ENCODE assay signal across 17 cellular contexts in genomic region chr2:241031436-241032165, GRCh38. TPM values are rescaled to one million over a fixed set of nuclear protein-coding genes. Genes with fewer than 3 reads are reported as not detected.
DNase-seq lines count a peak whose midpoint lies in the region; ATAC-seq and TF ChIP-seq lines count a peak whose summit lies in the region.
"Had no signal": no experiment of that assay in that cellular context is flagged by ENCODE, and none has a peak within 500 bp of the region (broad histone marks: within the 10 kb centered on the region; RNA-seq: fewer than 3 reads in every experiment).

No MANE protein-coding gene starts in this region.

- no peak overlapping the region for H3K4me3 ChIP-seq in left lung
- no peak overlapping the region for H3K4me3 ChIP-seq in upper lobe of right lung

- peaks cover 7% of the 10 kb centered on the region for H3K9me3 Mint-ChIP-seq in activated CD8-positive, alpha-beta T cell treated with anti-CD3 and anti-CD28 coated beads, Interleukin-2, amount 10 ng/mL, durations not matched to agents 7 days and 5 days (ENCODE audit: insufficient read depth)
- peaks cover 7% of the 10 kb centered on the region for H3K9me3 Mint-ChIP-seq in activated CD8-positive, alpha-beta T cell treated with anti-CD3 and anti-CD28 coated beads for 36 hours
- H3K9me3 Mint-ChIP-seq in IgD-negative memory B cell = peaks cover 2 to 8% (median 6%) of the 10 kb centered on the region in 3 donors
- H3K9me3 Mint-ChIP-seq in activated naive CD8-positive, alpha-beta T cell treated with anti-CD3 and anti-CD28 coated beads, Interleukin-2, amount 50 U/mL, for 24 hours = peaks cover 11% of the 10 kb centered on the region

- H3K27ac ChIP-seq in left lung (no peak overlapping the region), upper lobe of right lung (no peak overlapping the region)
- H3K27ac ChIP-seq: KMS-11 had no signal

- TF ChIP-seq CTCF in activated CD8-positive, alpha-beta T cell treated with anti-CD3 and anti-CD28 coated beads for 36 hours (IDR thresholded peaks at IDR 0.05) = no peak
- TF ChIP-seq CTCF in left lung (IDR thresholded peaks at IDR 0.05) (no peak), upper lobe of right lung (IDR thresholded peaks at IDR 0.05) (no peak)

- peaks cover 1 to 2% of the 10 kb centered on the region in 2 donors for H3K4me1 ChIP-seq in left lung
- no peaks in the 10 kb centered on the region for H3K4me1 ChIP-seq in upper lobe of right lung

- H3K27me3 ChIP-seq in left lung (peaks cover 0 to 6% of the 10 kb centered on the region in 2 donors), upper lobe of right lung (no peaks in the 10 kb centered on the region)

- H3K27me3 Mint-ChIP-seq in activated CD8-positive, alpha-beta T cell treated with anti-CD3 and anti-CD28 coated beads, Interleukin-2, amount 10 ng/mL, durations not matched to agents 7 days and 5 days (ENCODE audit: low read depth) = no peaks in the 10 kb centered on the region
- no peaks in the 10 kb centered on the region for H3K27me3 Mint-ChIP-seq in activated CD8-positive, alpha-beta T cell treated with anti-CD3 and anti-CD28 coated beads for 36 hours
- no peaks in the 10 kb centered on the region for H3K27me3 Mint-ChIP-seq in IgD-negative memory B cell
- no peaks in the 10 kb centered on the region for H3K27me3 Mint-ChIP-seq in activated naive CD8-positive, alpha-beta T cell treated with anti-CD3 and anti-CD28 coated beads, Interleukin-2, amount 50 U/mL, for 24 hours

- DNase-seq in activated CD8-positive, alpha-beta T cell treated with anti-CD3 and anti-CD28 coated beads, Interleukin-2, amount 10 ng/mL, durations not matched to agents 7 days and 5 days = peak; percentile 10
- DNase-seq in activated CD8-positive, alpha-beta T cell treated with anti-CD3 and anti-CD28 coated beads for 36 hours = no peak
- DNase-seq in left lung (peak in 1 of 2 donors; percentile 34), upper lobe of right lung (no peak), NCI-H1694 (lab: John Stamatoyannopoulos, UW) (no peak), NCI-H345 treated with DMSO at 0.1 percent for 48 hours (lab: John Stamatoyannopoulos, UW; ENCODE audit: unreplicated experiment) (no peak)
- DNase-seq in activated naive CD8-positive, alpha-beta T cell treated with anti-CD3 and anti-CD28 coated beads, Interleukin-2, amount 50 U/mL, for 24 hours = no peak
- DNase-seq: C1 segment of cervical spinal cord, DMS 273 treated with DMSO at 0.1 percent for 48 hours, GDM1, NCI-H1048, NCI-H1436 treated with DMSO at 0.1 percent for 48 hours, NCI-H524, Right ventricle myocardium superior had no signal

- intact Hi-C loops in activated CD8-positive, alpha-beta T cell treated with anti-CD3 and anti-CD28 coated beads for 36 hours (cut with micrococcal nuclease) = no loop called here
- intact Hi-C loops in left lung (cut with DNase I) = no loop called here
- intact Hi-C loops in upper lobe of right lung (cut with DNase I) = no loop called here

- no peak for ATAC-seq in activated CD8-positive, alpha-beta T cell treated with anti-CD3 and anti-CD28 coated beads, Interleukin-2, amount 10 ng/mL, durations not matched to agents 7 days and 5 days
- no peak for ATAC-seq in activated CD8-positive, alpha-beta T cell treated with anti-CD3 and anti-CD28 coated beads for 36 hours
- ATAC-seq in left lung = peak; percentile 62
- ATAC-seq in upper lobe of right lung = peak; percentile 26
- no peak for ATAC-seq in activated naive CD8-positive, alpha-beta T cell treated with anti-CD3 and anti-CD28 coated beads, Interleukin-2, amount 50 U/mL, for 24 hours
- ATAC-seq: Panc1 had no signal

- H3K9me3 ChIP-seq in left lung (peaks cover 0 to 4% of the 10 kb centered on the region in 2 donors), upper lobe of right lung (no peaks in the 10 kb centered on the region)

- no peaks in the 10 kb centered on the region for H3K4me1 Mint-ChIP-seq in activated CD8-positive, alpha-beta T cell treated with anti-CD3 and anti-CD28 coated beads, Interleukin-2, amount 10 ng/mL, durations not matched to agents 7 days and 5 days (ENCODE audit: low read depth)
- no peaks in the 10 kb centered on the region for H3K4me1 Mint-ChIP-seq in activated CD8-positive, alpha-beta T cell treated with anti-CD3 and anti-CD28 coated beads for 36 hours (ENCODE audit: low read depth)
- peaks cover 11 to 20% (median 13%) of the 10 kb centered on the region in 3 donors for H3K4me1 Mint-ChIP-seq in IgD-negative memory B cell
- H3K4me1 Mint-ChIP-seq in activated naive CD8-positive, alpha-beta T cell treated with anti-CD3 and anti-CD28 coated beads, Interleukin-2, amount 50 U/mL, for 24 hours = peaks cover 5% of the 10 kb centered on the region

- H3K36me3 ChIP-seq in left lung (peaks cover 0 to 9% of the 10 kb centered on the region in 2 donors), upper lobe of right lung (peaks cover 36% of the 10 kb centered on the region)

- POLR2A ChIA-PET in activated CD8-positive, alpha-beta T cell treated with anti-CD3 and anti-CD28 coated beads, Interleukin-2, amount 10 ng/mL, durations not matched to agents 7 days and 5 days (lab: Charles Lee) = no interaction called here
- POLR2A ChIA-PET in activated CD8-positive, alpha-beta T cell treated with anti-CD3 and anti-CD28 coated beads for 36 hours (lab: Charles Lee) = no interaction called here

- CTCF ChIA-PET in activated CD8-positive, alpha-beta T cell treated with anti-CD3 and anti-CD28 coated beads, Interleukin-2, amount 10 ng/mL, durations not matched to agents 7 days and 5 days (lab: Charles Lee) = no interaction called here
- CTCF ChIA-PET in activated CD8-positive, alpha-beta T cell treated with anti-CD3 and anti-CD28 coated beads for 36 hours (lab: Charles Lee) = no interaction called here

- no peak overlapping the region for H3K27ac Mint-ChIP-seq in activated CD8-positive, alpha-beta T cell treated with anti-CD3 and anti-CD28 coated beads, Interleukin-2, amount 10 ng/mL, durations not matched to agents 7 days and 5 days
- H3K27ac Mint-ChIP-seq in activated CD8-positive, alpha-beta T cell treated with anti-CD3 and anti-CD28 coated beads for 36 hours = no peak overlapping the region
- peak overlapping the region in 2 of 3 donors; percentile 13 to 76 for H3K27ac Mint-ChIP-seq in IgD-negative memory B cell
- no peak overlapping the region for H3K27ac Mint-ChIP-seq in activated naive CD8-positive, alpha-beta T cell treated with anti-CD3 and anti-CD28 coated beads, Interleukin-2, amount 50 U/mL, for 24 hours

- H3K4me3 Mint-ChIP-seq in activated CD8-positive, alpha-beta T cell treated with anti-CD3 and anti-CD28 coated beads, Interleukin-2, amount 10 ng/mL, durations not matched to agents 7 days and 5 days = no peak overlapping the region
- no peak overlapping the region for H3K4me3 Mint-ChIP-seq in activated CD8-positive, alpha-beta T cell treated with anti-CD3 and anti-CD28 coated beads for 36 hours
- peak overlapping the region in 1 of 4 donors; percentile 58 for H3K4me3 Mint-ChIP-seq in IgD-negative memory B cell
- H3K4me3 Mint-ChIP-seq in activated naive CD8-positive, alpha-beta T cell treated with anti-CD3 and anti-CD28 coated beads, Interleukin-2, amount 50 U/mL, for 24 hours = no peak overlapping the region

- H3K36me3 Mint-ChIP-seq in activated CD8-positive, alpha-beta T cell treated with anti-CD3 and anti-CD28 coated beads, Interleukin-2, amount 10 ng/mL, durations not matched to agents 7 days and 5 days (ENCODE audit: low read depth) = no peaks in the 10 kb centered on the region
- peaks cover 2% of the 10 kb centered on the region for H3K36me3 Mint-ChIP-seq in activated CD8-positive, alpha-beta T cell treated with anti-CD3 and anti-CD28 coated beads for 36 hours (ENCODE audit: low read depth)
- no peaks in the 10 kb centered on the region for H3K36me3 Mint-ChIP-seq in IgD-negative memory B cell
- peaks cover 4% of the 10 kb centered on the region for H3K36me3 Mint-ChIP-seq in activated naive CD8-positive, alpha-beta T cell treated with anti-CD3 and anti-CD28 coated beads, Interleukin-2, amount 50 U/mL, for 24 hours (ENCODE audit: low read depth)

RNA-seq across cellular contexts. Expression of gene SNED1, which starts 33.2 kb away (rescaled TPM):
- 1 to 10 TPM; 3.4 to 3.5 TPM for total RNA-seq in activated CD8-positive, alpha-beta T cell treated with anti-CD3 and anti-CD28 coated beads, Interleukin-2, amount 10 ng/mL, durations not matched to agents 7 days and 5 days
- 1 to 10 TPM; 1.4 to 1.8 TPM for total RNA-seq in activated CD8-positive, alpha-beta T cell treated with anti-CD3 and anti-CD28 coated beads for 36 hours
- 17.0 TPM for polyA plus RNA-seq in IgD-negative memory B cell
- total RNA-seq in left lung (10 to 100 TPM; 36.4 to 48.2 TPM), upper lobe of right lung (38.4 TPM)

Comparison
In these comparisons a context has a peak if more than half of its experiments do, and no peak if none do; other contexts are left out.
1. ATAC-seq: peak in left lung (single experiment) and upper lobe of right lung (single experiment); none in activated CD8-positive, alpha-beta T cell treated with anti-CD3 and anti-CD28 coated beads, Interleukin-2, amount 10 ng/mL, durations not matched to agents 7 days and 5 days (single experiment), activated CD8-positive, alpha-beta T cell treated with anti-CD3 and anti-CD28 coated beads for 36 hours (single experiment) and activated naive CD8-positive, alpha-beta T cell treated with anti-CD3 and anti-CD28 coated beads, Interleukin-2, amount 50 U/mL, for 24 hours (single experiment).
2. H3K27ac Mint-ChIP-seq: peak in IgD-negative memory B cell (2 of 3); none in activated CD8-positive, alpha-beta T cell treated with anti-CD3 and anti-CD28 coated beads, Interleukin-2, amount 10 ng/mL, durations not matched to agents 7 days and 5 days (single experiment), activated CD8-positive, alpha-beta T cell treated with anti-CD3 and anti-CD28 coated beads for 36 hours (single experiment) and activated naive CD8-positive, alpha-beta T cell treated with anti-CD3 and anti-CD28 coated beads, Interleukin-2, amount 50 U/mL, for 24 hours (single experiment).